In the genomic region with DNA sequence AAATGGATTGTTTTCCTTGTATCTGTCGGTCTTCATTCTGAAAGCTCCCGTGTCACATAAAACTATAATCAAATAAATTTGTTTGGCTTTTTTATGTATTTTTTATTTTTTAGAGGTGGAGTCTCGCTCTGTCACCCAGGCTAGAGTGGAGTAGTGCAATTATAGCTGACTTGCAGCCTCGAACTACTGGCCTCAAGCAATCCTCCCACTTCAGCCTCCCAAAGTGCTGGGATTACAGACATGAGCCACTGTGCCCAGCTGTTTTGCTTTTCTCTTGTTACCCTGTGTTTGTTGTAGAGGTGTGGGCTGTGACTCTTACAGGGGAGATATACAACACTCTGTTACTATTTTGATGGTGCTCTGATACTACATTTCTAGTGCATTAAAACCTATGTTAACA, we compare ENCODE assay signal across 13 cellular contexts. TPM values are rescaled to one million over a fixed set of nuclear protein-coding genes. Genes with fewer than 3 reads are reported as not detected.
DNase-seq lines count a peak whose midpoint lies in the region; ATAC-seq and TF ChIP-seq lines count a peak whose summit lies in the region.
"Had no signal": no experiment of that assay in that cellular context is flagged by ENCODE, and none has a peak within 500 bp of the region (broad histone marks: within the 10 kb centered on the region; RNA-seq: fewer than 3 reads in every experiment).

No MANE protein-coding gene starts in this region.

- POLR2A ChIA-PET in activated naive CD8-positive, alpha-beta T cell treated with anti-CD3 and anti-CD28 coated beads, Interleukin-2, amount 10 ng/mL, durations not matched to agents 7 days and 5 days (lab: Charles Lee), result interaction anchor here (0.6 to 6.7 kb wide), 7 partner anchors 9 to 195 kb away, joined by 3 to 76 read pairs (median 6); partner anchors contain the start of genes HNRNPLL and SRSF7

- H3K4me1 ChIP-seq in mononuclear cell (ENCODE audit: insufficient read depth, low read length), result peaks cover 36% of the 10 kb centered on the region
- peaks cover 3% of the 10 kb centered on the region for H3K4me1 ChIP-seq in mucosa of descending colon (ENCODE audit: low read depth)

- peaks cover 37% of the 10 kb centered on the region for H3K36me3 Mint-ChIP-seq in activated naive CD4-positive, alpha-beta T cell treated with anti-CD3 and anti-CD28 coated beads, Interleukin-2, amount 10 ng/mL, durations not matched to agents 7 days and 5 days
- peaks cover 32% of the 10 kb centered on the region for H3K36me3 Mint-ChIP-seq in activated naive CD8-positive, alpha-beta T cell treated with anti-CD3 and anti-CD28 coated beads, Interleukin-2, amount 10 ng/mL, durations not matched to agents 7 days and 5 days

- H3K4me1 Mint-ChIP-seq in activated naive CD4-positive, alpha-beta T cell treated with anti-CD3 and anti-CD28 coated beads, Interleukin-2, amount 10 ng/mL, durations not matched to agents 7 days and 5 days, result peaks cover 79% of the 10 kb centered on the region
- H3K4me1 Mint-ChIP-seq in activated naive CD8-positive, alpha-beta T cell treated with anti-CD3 and anti-CD28 coated beads, Interleukin-2, amount 10 ng/mL, durations not matched to agents 7 days and 5 days, result peaks cover 58% of the 10 kb centered on the region

- H3K4me3 ChIP-seq in mononuclear cell (ENCODE audit: low read length) (peak overlapping the region; percentile 60), mucosa of descending colon (no peak overlapping the region)

- DNase-seq in activated naive CD4-positive, alpha-beta T cell treated with anti-CD3 and anti-CD28 coated beads, Interleukin-2, amount 10 ng/mL, durations not matched to agents 7 days and 5 days, result no peak
- no peak for DNase-seq in activated naive CD4-positive, alpha-beta T cell treated with anti-CD3 and anti-CD28 coated beads, Interleukin-2, amount 50 U/mL, for 16 hours
- DNase-seq in activated naive CD8-positive, alpha-beta T cell treated with anti-CD3 and anti-CD28 coated beads, Interleukin-2, amount 10 ng/mL, durations not matched to agents 7 days and 5 days, result no peak
- DNase-seq in NCI-H82 (lab: John Stamatoyannopoulos, UW) (no peak), left colon (no peak), mucosa of descending colon (no peak)
- DNase-seq: left ventricle myocardium inferior, NCI-H1092, pancreas, upper lobe of left lung had no signal

- ATAC-seq in activated naive CD8-positive, alpha-beta T cell treated with anti-CD3 and anti-CD28 coated beads, Interleukin-2, amount 10 ng/mL, durations not matched to agents 7 days and 5 days (ENCODE audit: low read depth), result no peak
- ATAC-seq in left colon, result no peak
- ATAC-seq in mucosa of descending colon, result no peak
- no peak for ATAC-seq in GM19463 (IDR thresholded peaks at IDR 0.05; ENCODE audit: unreplicated experiment)
- ATAC-seq: pancreas had no signal

- H3K9me3 Mint-ChIP-seq in activated naive CD4-positive, alpha-beta T cell treated with anti-CD3 and anti-CD28 coated beads, Interleukin-2, amount 10 ng/mL, durations not matched to agents 7 days and 5 days, result no peaks in the 10 kb centered on the region
- H3K9me3 Mint-ChIP-seq in activated naive CD8-positive, alpha-beta T cell treated with anti-CD3 and anti-CD28 coated beads, Interleukin-2, amount 10 ng/mL, durations not matched to agents 7 days and 5 days, result no peaks in the 10 kb centered on the region

- no peaks in the 10 kb centered on the region for H3K27me3 Mint-ChIP-seq in activated naive CD4-positive, alpha-beta T cell treated with anti-CD3 and anti-CD28 coated beads, Interleukin-2, amount 10 ng/mL, durations not matched to agents 7 days and 5 days
- no peaks in the 10 kb centered on the region for H3K27me3 Mint-ChIP-seq in activated naive CD8-positive, alpha-beta T cell treated with anti-CD3 and anti-CD28 coated beads, Interleukin-2, amount 10 ng/mL, durations not matched to agents 7 days and 5 days

- peak overlapping the region; percentile 73 for H3K4me3 Mint-ChIP-seq in activated naive CD4-positive, alpha-beta T cell treated with anti-CD3 and anti-CD28 coated beads, Interleukin-2, amount 10 ng/mL, durations not matched to agents 7 days and 5 days
- peak overlapping the region; percentile 90 for H3K4me3 Mint-ChIP-seq in activated naive CD8-positive, alpha-beta T cell treated with anti-CD3 and anti-CD28 coated beads, Interleukin-2, amount 10 ng/mL, durations not matched to agents 7 days and 5 days

- TF ChIP-seq CTCF in mucosa of descending colon (IDR thresholded peaks at IDR 0.05), result no peak

- CTCF ChIA-PET in activated naive CD4-positive, alpha-beta T cell treated with anti-CD3 and anti-CD28 coated beads, Interleukin-2, amount 10 ng/mL, durations not matched to agents 7 days and 5 days (lab: Charles Lee), result interaction anchor here (0.6 to 4.0 kb wide), 6 partner anchors 14 to 72 kb away, joined by 3 to 55 read pairs (median 6); partner anchors contain the start of gene HNRNPLL

- H3K9me3 ChIP-seq in mononuclear cell (ENCODE audit: low read depth, low read length) (no peaks in the 10 kb centered on the region), mucosa of descending colon (no peaks in the 10 kb centered on the region)
- H3K9me3 ChIP-seq: esophagus muscularis mucosa, left ventricle myocardium inferior, pancreas, upper lobe of left lung had no signal

- H3K36me3 ChIP-seq in mucosa of descending colon (ENCODE audit: low read depth), result no peaks in the 10 kb centered on the region
- H3K36me3 ChIP-seq: esophagus muscularis mucosa, left ventricle myocardium inferior, pancreas, upper lobe of left lung had no signal

- peak overlapping the region; percentile 91 for H3K27ac Mint-ChIP-seq in activated naive CD4-positive, alpha-beta T cell treated with anti-CD3 and anti-CD28 coated beads, Interleukin-2, amount 10 ng/mL, durations not matched to agents 7 days and 5 days
- peak overlapping the region; percentile 92 for H3K27ac Mint-ChIP-seq in activated naive CD8-positive, alpha-beta T cell treated with anti-CD3 and anti-CD28 coated beads, Interleukin-2, amount 10 ng/mL, durations not matched to agents 7 days and 5 days

- intact Hi-C loops in left colon (cut with DNase I, micrococcal nuclease) (loop anchor here in 1 of 2 donors (5.0 kb wide), 1 partner anchor 66 kb away; the partner anchor contains the start of gene HNRNPLL), mucosa of descending colon (cut with DNase I, micrococcal nuclease) (no loop called here)

- no peaks in the 10 kb centered on the region for H3K27me3 ChIP-seq in mononuclear cell (ENCODE audit: insufficient read depth, low read length)
- H3K27me3 ChIP-seq: esophagus muscularis mucosa, pancreas, upper lobe of left lung had no signal

RNA-seq across cellular contexts. Expression of gene GALM, which starts 2.2 kb away (rescaled TPM):
- 10 to 100 TPM; 28.3 to 30.2 TPM for total RNA-seq in activated naive CD8-positive, alpha-beta T cell treated with anti-CD3 and anti-CD28 coated beads, Interleukin-2, amount 10 ng/mL, durations not matched to agents 7 days and 5 days
- 13.0 TPM for total RNA-seq in mononuclear cell
- total RNA-seq in left colon, result 10 to 100 TPM; 51.6 to 59.0 TPM
- 10 to 100 TPM; 27.0 to 62.7 (median 58.0) TPM for total RNA-seq in mucosa of descending colon
